In genomic region chr7:151381333-151382078, GRCh38 we compare ENCODE assay signal across 8 cellular contexts. TPM values are rescaled to one million over a fixed set of nuclear protein-coding genes. Genes with fewer than 3 reads are reported as not detected.
DNase-seq lines count a peak whose midpoint lies in the region; ATAC-seq and TF ChIP-seq lines count a peak whose summit lies in the region.

No MANE protein-coding gene starts in this region.

- peak overlapping the region; percentile 97 for H3K27ac Mint-ChIP-seq in T-helper 17 cell

- H3K27me3 ChIP-seq in effector memory CD4-positive, alpha-beta T cell (replicated peaks; ENCODE audit: control insufficient read depth, insufficient read depth, low read length, poor library complexity, severe bottlenecking): no peaks in the 10 kb centered on the region

- no peaks in the 10 kb centered on the region for H3K9me3 ChIP-seq in T-helper 17 cell (ENCODE audit: control insufficient read depth, low read length, poor library complexity, severe bottlenecking)
- H3K9me3 ChIP-seq in effector memory CD4-positive, alpha-beta T cell (ENCODE audit: control insufficient read depth, low read length): no peaks in the 10 kb centered on the region

- ATAC-seq in T-helper 17 cell (peak; percentile 81), HG03439 (IDR thresholded peaks at IDR 0.05; ENCODE audit: unreplicated experiment) (no peak), HG02870 (IDR thresholded peaks at IDR 0.05; ENCODE audit: unreplicated experiment) (no peak)

- peaks cover 20% of the 10 kb centered on the region for H3K4me1 Mint-ChIP-seq in T-helper 17 cell

- in situ Hi-C loops in GM13977 (cut with MboI; ENCODE audit: low pct_unique_long_range_greater_than_20kb, low sequenced_read_pairs, unreplicated experiment): no loop called here

- TF ChIP-seq CTCF in GM13977 (IDR thresholded peaks at IDR 0.05; ENCODE audit: extremely low read depth, insufficient read depth, missing control alignments) (no peak), retinal pigment epithelial cell (conservative IDR thresholded peaks at IDR 0.05; ENCODE audit: low read depth, low read length) (no peak)

- H3K4me1 ChIP-seq in effector memory CD4-positive, alpha-beta T cell (ENCODE audit: control insufficient read depth, insufficient read depth, low read length, poor library complexity, severe bottlenecking): peaks cover 21% of the 10 kb centered on the region

- no peaks in the 10 kb centered on the region for H3K27me3 Mint-ChIP-seq in T-helper 17 cell

- DNase-seq in GM13977 (ENCODE audit: low spot score): peak; percentile 77
- peak; percentile 64 to 78 (median 66) for DNase-seq in T-helper 17 cell
- peak; percentile 67 to 77 (median 69) for DNase-seq in effector memory CD4-positive, alpha-beta T cell
- no peak for DNase-seq in retinal pigment epithelial cell (ENCODE audit: low read depth)
- no peak for DNase-seq in HCEC 1CT
- no peak for DNase-seq in occipital lobe (lab: John Stamatoyannopoulos, UW)

- peaks cover 2% of the 10 kb centered on the region for H3K36me3 Mint-ChIP-seq in T-helper 17 cell (ENCODE audit: low read depth)

- peak overlapping the region; percentile 41 for H3K4me3 ChIP-seq in effector memory CD4-positive, alpha-beta T cell (ENCODE audit: insufficient read depth, low read depth, low read length, poor library complexity, severe bottlenecking)
- peak overlapping the region; percentile 7 for H3K4me3 ChIP-seq in retinal pigment epithelial cell (ENCODE audit: low read length)

- H3K27ac ChIP-seq in effector memory CD4-positive, alpha-beta T cell (ENCODE audit: insufficient read depth, low read length, poor library complexity, severe bottlenecking): peak overlapping the region; percentile 67

- peaks cover 20% of the 10 kb centered on the region for H3K36me3 ChIP-seq in effector memory CD4-positive, alpha-beta T cell (ENCODE audit: control insufficient read depth, insufficient read depth, low read length)

- H3K4me3 Mint-ChIP-seq in T-helper 17 cell: peak overlapping the region; percentile 91

RNA-seq across cellular contexts. Expression of gene WDR86, which starts 28.3 kb away (rescaled TPM):
- total RNA-seq in T-helper 17 cell (10 to 100 TPM in 1 of 2 donors, 1 to 10 TPM in 1; 9.7 to 24.4 TPM), occipital lobe (50.2 TPM)

RNA-seq across cellular contexts. Expression of gene NUB1, which starts 39.9 kb away (rescaled TPM):
- 10 to 100 TPM; 71.9 to 87.2 TPM for total RNA-seq in T-helper 17 cell
- 33.5 TPM for total RNA-seq in occipital lobe

RNA-seq across cellular contexts. Expression of gene CRYGN, which starts 58.4 kb away (rescaled TPM):
- total RNA-seq in T-helper 17 cell: under 1 TPM in 1 of 2 donors, not detected in 1; 0.99 TPM
- total RNA-seq in occipital lobe: not detected

Comparison
In these comparisons a context has a peak if more than half of its experiments do, and no peak if none do; other contexts are left out.
1. DNase-seq: peak in GM13977 (single experiment), T-helper 17 cell (3 of 3) and effector memory CD4-positive, alpha-beta T cell (3 of 3); none in retinal pigment epithelial cell (single experiment), HCEC 1CT (single experiment) and occipital lobe (single experiment).